1 cellular context compared by ENCODE assay signal in genomic region chr17:2711608-2712299, GRCh38.
TF ChIP-seq lines count a peak whose summit lies in the region.

A gene with protein sequence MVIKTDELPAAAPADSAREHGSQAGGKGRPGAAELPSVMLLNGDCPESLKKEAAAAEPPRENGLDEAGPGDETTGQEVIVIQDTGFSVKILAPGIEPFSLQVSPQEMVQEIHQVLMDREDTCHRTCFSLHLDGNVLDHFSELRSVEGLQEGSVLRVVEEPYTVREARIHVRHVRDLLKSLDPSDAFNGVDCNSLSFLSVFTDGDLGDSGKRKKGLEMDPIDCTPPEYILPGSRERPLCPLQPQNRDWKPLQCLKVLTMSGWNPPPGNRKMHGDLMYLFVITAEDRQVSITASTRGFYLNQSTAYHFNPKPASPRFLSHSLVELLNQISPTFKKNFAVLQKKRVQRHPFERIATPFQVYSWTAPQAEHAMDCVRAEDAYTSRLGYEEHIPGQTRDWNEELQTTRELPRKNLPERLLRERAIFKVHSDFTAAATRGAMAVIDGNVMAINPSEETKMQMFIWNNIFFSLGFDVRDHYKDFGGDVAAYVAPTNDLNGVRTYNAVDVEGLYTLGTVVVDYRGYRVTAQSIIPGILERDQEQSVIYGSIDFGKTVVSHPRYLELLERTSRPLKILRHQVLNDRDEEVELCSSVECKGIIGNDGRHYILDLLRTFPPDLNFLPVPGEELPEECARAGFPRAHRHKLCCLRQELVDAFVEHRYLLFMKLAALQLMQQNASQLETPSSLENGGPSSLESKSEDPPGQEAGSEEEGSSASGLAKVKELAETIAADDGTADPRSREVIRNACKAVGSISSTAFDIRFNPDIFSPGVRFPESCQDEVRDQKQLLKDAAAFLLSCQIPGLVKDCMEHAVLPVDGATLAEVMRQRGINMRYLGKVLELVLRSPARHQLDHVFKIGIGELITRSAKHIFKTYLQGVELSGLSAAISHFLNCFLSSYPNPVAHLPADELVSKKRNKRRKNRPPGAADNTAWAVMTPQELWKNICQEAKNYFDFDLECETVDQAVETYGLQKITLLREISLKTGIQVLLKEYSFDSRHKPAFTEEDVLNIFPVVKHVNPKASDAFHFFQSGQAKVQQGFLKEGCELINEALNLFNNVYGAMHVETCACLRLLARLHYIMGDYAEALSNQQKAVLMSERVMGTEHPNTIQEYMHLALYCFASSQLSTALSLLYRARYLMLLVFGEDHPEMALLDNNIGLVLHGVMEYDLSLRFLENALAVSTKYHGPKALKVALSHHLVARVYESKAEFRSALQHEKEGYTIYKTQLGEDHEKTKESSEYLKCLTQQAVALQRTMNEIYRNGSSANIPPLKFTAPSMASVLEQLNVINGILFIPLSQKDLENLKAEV (N-terminal part only) (minus strand): TSS chr17:2711764. CDS start chr17:2711661, 103 bp downstream.

TF ChIP-seq in HepG2, 621 proteins besides CTCF, POLR2A, EP300 and RAD21 (continued from another document and continues in another):
- TF ChIP-seq NFKB2 (CRISPR knock-in tag; IDR thresholded peaks at IDR 0.05; ENCODE audit: borderline replicate concordance) = peak; percentile 61; the same call in 1 of the 2 replicates
- peak; percentile 47; the same call in 1 of the 2 replicates for TF ChIP-seq ZNF607 (CRISPR knock-in tag; IDR thresholded peaks at IDR 0.05; ENCODE audit: borderline replicate concordance)
- no peak for TF ChIP-seq ZBTB21 (CRISPR knock-in tag; IDR thresholded peaks at IDR 0.05)
- no peak for TF ChIP-seq RBM22 (optimal IDR thresholded peaks at IDR 0.05; ENCODE audit: low read length)
- peak; percentile 64; the same call in 1 of the 2 replicates for TF ChIP-seq ZNF12 (CRISPR knock-in tag; IDR thresholded peaks at IDR 0.05)
- no peak for TF ChIP-seq KLF9 (CRISPR knock-in tag; IDR thresholded peaks at IDR 0.05; ENCODE audit: low read depth)
- no peak for TF ChIP-seq ZNF234 (CRISPR knock-in tag; conservative IDR thresholded peaks at IDR 0.05)
- TF ChIP-seq ZNF292 (CRISPR knock-in tag; IDR thresholded peaks at IDR 0.05; ENCODE audit: borderline replicate concordance, low read depth) = no peak
- TF ChIP-seq EZH2 (conservative IDR thresholded peaks at IDR 0.05; ENCODE audit: low read depth, low read length) = no peak
- TF ChIP-seq ZNF850 (CRISPR knock-in tag; conservative IDR thresholded peaks at IDR 0.05) = no peak
- TF ChIP-seq ZNF124 (CRISPR knock-in tag; IDR thresholded peaks at IDR 0.05) = peak; percentile 27; the same call in 1 of the 2 replicates
- TF ChIP-seq RFX1 (IDR thresholded peaks at IDR 0.05) = no peak
- no peak for TF ChIP-seq ZSCAN21 (CRISPR knock-in tag; IDR thresholded peaks at IDR 0.05; ENCODE audit: borderline replicate concordance)
- peak; percentile 99 for TF ChIP-seq NR2C2 (CRISPR knock-in tag; IDR thresholded peaks at IDR 0.05; ENCODE audit: borderline replicate concordance)
- TF ChIP-seq TRIM24 (CRISPR knock-in tag; IDR thresholded peaks at IDR 0.05) = 0 out of 2 replicates have a peak, but pooled peaks have one; percentile 41
- peak; percentile 56; the same call in 1 of the 2 replicates for TF ChIP-seq MIER3 (CRISPR knock-in tag; IDR thresholded peaks at IDR 0.05; ENCODE audit: borderline replicate concordance)
- TF ChIP-seq ZNF598 (CRISPR knock-in tag; IDR thresholded peaks at IDR 0.05; ENCODE audit: borderline replicate concordance) = no peak
- no peak for TF ChIP-seq MZF1 (CRISPR knock-in tag; IDR thresholded peaks at IDR 0.05; ENCODE audit: borderline replicate concordance)
- peak; percentile 52; the same call in 1 of the 2 replicates for TF ChIP-seq TBX2 (CRISPR knock-in tag; IDR thresholded peaks at IDR 0.05; ENCODE audit: borderline replicate concordance)
- TF ChIP-seq, protein P1, sequence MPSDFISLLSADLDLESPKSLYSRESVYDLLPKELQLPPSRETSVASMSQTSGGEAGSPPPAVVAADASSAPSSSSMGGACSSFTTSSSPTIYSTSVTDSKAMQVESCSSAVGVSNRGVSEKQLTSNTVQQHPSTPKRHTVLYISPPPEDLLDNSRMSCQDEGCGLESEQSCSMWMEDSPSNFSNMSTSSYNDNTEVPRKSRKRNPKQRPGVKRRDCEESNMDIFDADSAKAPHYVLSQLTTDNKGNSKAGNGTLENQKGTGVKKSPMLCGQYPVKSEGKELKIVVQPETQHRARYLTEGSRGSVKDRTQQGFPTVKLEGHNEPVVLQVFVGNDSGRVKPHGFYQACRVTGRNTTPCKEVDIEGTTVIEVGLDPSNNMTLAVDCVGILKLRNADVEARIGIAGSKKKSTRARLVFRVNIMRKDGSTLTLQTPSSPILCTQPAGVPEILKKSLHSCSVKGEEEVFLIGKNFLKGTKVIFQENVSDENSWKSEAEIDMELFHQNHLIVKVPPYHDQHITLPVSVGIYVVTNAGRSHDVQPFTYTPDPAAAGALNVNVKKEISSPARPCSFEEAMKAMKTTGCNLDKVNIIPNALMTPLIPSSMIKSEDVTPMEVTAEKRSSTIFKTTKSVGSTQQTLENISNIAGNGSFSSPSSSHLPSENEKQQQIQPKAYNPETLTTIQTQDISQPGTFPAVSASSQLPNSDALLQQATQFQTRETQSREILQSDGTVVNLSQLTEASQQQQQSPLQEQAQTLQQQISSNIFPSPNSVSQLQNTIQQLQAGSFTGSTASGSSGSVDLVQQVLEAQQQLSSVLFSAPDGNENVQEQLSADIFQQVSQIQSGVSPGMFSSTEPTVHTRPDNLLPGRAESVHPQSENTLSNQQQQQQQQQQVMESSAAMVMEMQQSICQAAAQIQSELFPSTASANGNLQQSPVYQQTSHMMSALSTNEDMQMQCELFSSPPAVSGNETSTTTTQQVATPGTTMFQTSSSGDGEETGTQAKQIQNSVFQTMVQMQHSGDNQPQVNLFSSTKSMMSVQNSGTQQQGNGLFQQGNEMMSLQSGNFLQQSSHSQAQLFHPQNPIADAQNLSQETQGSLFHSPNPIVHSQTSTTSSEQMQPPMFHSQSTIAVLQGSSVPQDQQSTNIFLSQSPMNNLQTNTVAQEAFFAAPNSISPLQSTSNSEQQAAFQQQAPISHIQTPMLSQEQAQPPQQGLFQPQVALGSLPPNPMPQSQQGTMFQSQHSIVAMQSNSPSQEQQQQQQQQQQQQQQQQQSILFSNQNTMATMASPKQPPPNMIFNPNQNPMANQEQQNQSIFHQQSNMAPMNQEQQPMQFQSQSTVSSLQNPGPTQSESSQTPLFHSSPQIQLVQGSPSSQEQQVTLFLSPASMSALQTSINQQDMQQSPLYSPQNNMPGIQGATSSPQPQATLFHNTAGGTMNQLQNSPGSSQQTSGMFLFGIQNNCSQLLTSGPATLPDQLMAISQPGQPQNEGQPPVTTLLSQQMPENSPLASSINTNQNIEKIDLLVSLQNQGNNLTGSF (CRISPR knock-in tag; IDR thresholded peaks at IDR 0.05) = peak; percentile 67; the same call in 1 of the 2 replicates
- TF ChIP-seq ZNF549 (CRISPR knock-in tag; IDR thresholded peaks at IDR 0.05) = no peak
- TF ChIP-seq PITX1 (CRISPR knock-in tag; IDR thresholded peaks at IDR 0.05) = no peak
- TF ChIP-seq ZNF20 (CRISPR knock-in tag; IDR thresholded peaks at IDR 0.05) = no peak
- TF ChIP-seq ZNF329 (CRISPR knock-in tag; IDR thresholded peaks at IDR 0.05; ENCODE audit: low read depth) = no peak
- TF ChIP-seq KIAA2018 (CRISPR knock-in tag; IDR thresholded peaks at IDR 0.05; ENCODE audit: borderline replicate concordance) = no peak; the same call in 1 of the 2 replicates
- TF ChIP-seq, protein P2, sequence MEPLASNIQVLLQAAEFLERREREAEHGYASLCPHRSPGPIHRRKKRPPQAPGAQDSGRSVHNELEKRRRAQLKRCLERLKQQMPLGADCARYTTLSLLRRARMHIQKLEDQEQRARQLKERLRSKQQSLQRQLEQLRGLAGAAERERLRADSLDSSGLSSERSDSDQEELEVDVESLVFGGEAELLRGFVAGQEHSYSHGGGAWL (CRISPR knock-in tag; IDR thresholded peaks at IDR 0.05) = peak; percentile 83; the same call in 1 of the 2 replicates
- no peak for TF ChIP-seq U2AF2 (IDR thresholded peaks at IDR 0.05; ENCODE audit: low read depth, low read length)
- TF ChIP-seq SCMH1 (CRISPR knock-in tag; IDR thresholded peaks at IDR 0.05; ENCODE audit: borderline replicate concordance) = no peak
- TF ChIP-seq KAT7 (CRISPR knock-in tag; IDR thresholded peaks at IDR 0.05; ENCODE audit: borderline replicate concordance) = 0 out of 2 replicates have a peak, but pooled peaks have one; percentile 1
- no peak for TF ChIP-seq NCOA2 (CRISPR knock-in tag; IDR thresholded peaks at IDR 0.05)
- TF ChIP-seq, protein P3, sequence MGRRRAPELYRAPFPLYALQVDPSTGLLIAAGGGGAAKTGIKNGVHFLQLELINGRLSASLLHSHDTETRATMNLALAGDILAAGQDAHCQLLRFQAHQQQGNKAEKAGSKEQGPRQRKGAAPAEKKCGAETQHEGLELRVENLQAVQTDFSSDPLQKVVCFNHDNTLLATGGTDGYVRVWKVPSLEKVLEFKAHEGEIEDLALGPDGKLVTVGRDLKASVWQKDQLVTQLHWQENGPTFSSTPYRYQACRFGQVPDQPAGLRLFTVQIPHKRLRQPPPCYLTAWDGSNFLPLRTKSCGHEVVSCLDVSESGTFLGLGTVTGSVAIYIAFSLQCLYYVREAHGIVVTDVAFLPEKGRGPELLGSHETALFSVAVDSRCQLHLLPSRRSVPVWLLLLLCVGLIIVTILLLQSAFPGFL (CRISPR knock-in tag; IDR thresholded peaks at IDR 0.05) = no peak
- no peak for TF ChIP-seq MIXL1 (CRISPR knock-in tag; IDR thresholded peaks at IDR 0.05)
- TF ChIP-seq DNMT3B (CRISPR knock-in tag; conservative IDR thresholded peaks at IDR 0.05) = no peak
- no peak for TF ChIP-seq KDM1A (CRISPR knock-in tag; IDR thresholded peaks at IDR 0.05)
- no peak for TF ChIP-seq DR1 (CRISPR knock-in tag; IDR thresholded peaks at IDR 0.05)
- no peak for TF ChIP-seq ZNF660 (CRISPR knock-in tag; IDR thresholded peaks at IDR 0.05; ENCODE audit: borderline replicate concordance, low read depth)
- TF ChIP-seq ZNF431 (CRISPR knock-in tag; IDR thresholded peaks at IDR 0.05; ENCODE audit: borderline replicate concordance, low read depth) = 0 out of 2 replicates have a peak, but pooled peaks have one; percentile 34
- TF ChIP-seq NFRKB (IDR thresholded peaks at IDR 0.05) = no peak
- TF ChIP-seq ZNF569 (CRISPR knock-in tag; IDR thresholded peaks at IDR 0.05; ENCODE audit: borderline replicate concordance) = no peak
- TF ChIP-seq ZNF274 (CRISPR knock-in tag; IDR thresholded peaks at IDR 0.05) = no peak
- no peak for TF ChIP-seq IKZF4 (CRISPR knock-in tag; IDR thresholded peaks at IDR 0.05; ENCODE audit: borderline replicate concordance, low read depth, not compliant biosample characterization)
- no peak; the same call in 1 of the 2 replicates for TF ChIP-seq NR1H2 (CRISPR knock-in tag; IDR thresholded peaks at IDR 0.05; ENCODE audit: borderline replicate concordance, low read depth)
- TF ChIP-seq, protein P4, sequence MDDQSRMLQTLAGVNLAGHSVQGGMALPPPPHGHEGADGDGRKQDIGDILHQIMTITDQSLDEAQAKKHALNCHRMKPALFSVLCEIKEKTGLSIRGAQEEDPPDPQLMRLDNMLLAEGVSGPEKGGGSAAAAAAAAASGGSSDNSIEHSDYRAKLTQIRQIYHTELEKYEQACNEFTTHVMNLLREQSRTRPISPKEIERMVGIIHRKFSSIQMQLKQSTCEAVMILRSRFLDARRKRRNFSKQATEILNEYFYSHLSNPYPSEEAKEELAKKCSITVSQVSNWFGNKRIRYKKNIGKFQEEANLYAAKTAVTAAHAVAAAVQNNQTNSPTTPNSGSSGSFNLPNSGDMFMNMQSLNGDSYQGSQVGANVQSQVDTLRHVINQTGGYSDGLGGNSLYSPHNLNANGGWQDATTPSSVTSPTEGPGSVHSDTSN (CRISPR knock-in tag; IDR thresholded peaks at IDR 0.05; ENCODE audit: borderline replicate concordance) = no peak
- TF ChIP-seq KDM4B (CRISPR knock-in tag; IDR thresholded peaks at IDR 0.05) = no peak
- peak; percentile 77; the same call in 1 of the 2 replicates for TF ChIP-seq SAFB2 (CRISPR knock-in tag; IDR thresholded peaks at IDR 0.05; ENCODE audit: borderline replicate concordance, low read depth)
